ENCODE assay signal across 1 cellular context in genomic region chr6:168517742-168518347, GRCh38.
TF ChIP-seq lines count a peak whose summit lies in the region.

No MANE protein-coding gene starts in this region.

TF ChIP-seq in IMR-90, 13 proteins besides CTCF, POLR2A, EP300 and RAD21 (continued from another document):
- TF ChIP-seq USF2 (IDR thresholded peaks at IDR 0.05; ENCODE audit: low read depth, low read length) (no peak), CHD1 (IDR thresholded peaks at IDR 0.05; ENCODE audit: low read depth, low read length) (no peak), RFX5 (IDR thresholded peaks at IDR 0.05; ENCODE audit: low read depth, low read length) (no peak), MXI1 (IDR thresholded peaks at IDR 0.05; ENCODE audit: borderline replicate concordance, low read depth, low read length) (no peak), ELK1 (IDR thresholded peaks at IDR 0.05; ENCODE audit: borderline replicate concordance, low read depth, low read length) (no peak), MAFK (IDR thresholded peaks at IDR 0.05; ENCODE audit: low read depth, low read length) (no peak), FOS (IDR thresholded peaks at IDR 0.05; ENCODE audit: low read depth, low read length) (no peak), SMC3 (IDR thresholded peaks at IDR 0.05; ENCODE audit: low read depth, low read length) (no peak), MAZ (IDR thresholded peaks at IDR 0.05; ENCODE audit: borderline replicate concordance, low read depth, low read length) (no peak), RCOR1 (IDR thresholded peaks at IDR 0.05; ENCODE audit: insufficient replicate concordance, low read length) (no peak), BHLHE40 (IDR thresholded peaks at IDR 0.05; ENCODE audit: low read depth, low read length) (no peak)
